In genomic region chr1:183024352-183025337, GRCh38 we compare ENCODE assay signal across 8 cellular contexts. TPM values are rescaled to one million over a fixed set of nuclear protein-coding genes. Genes with fewer than 3 reads are reported as not detected.
A peak's percentile ranks its signal among the peaks of the same experiment; 100 is the strongest.
DNase-seq lines count a peak whose midpoint lies in the region; ATAC-seq, FAIRE-seq and TF ChIP-seq lines count a peak whose summit lies in the region.

No MANE protein-coding gene starts in this region.

- H3K4me3 ChIP-seq in RWPE2 (ENCODE audit: severe bottlenecking) (peak overlapping the region; percentile 87), fibroblast of lung (replicated peaks in 1 of 4; ENCODE audit: control extremely low read depth in 1 of 4, insufficient read depth in 1 of 4, low read depth in 3 of 4, low read length in 4 of 4) (peak overlapping the region; percentile 74 to 93 (median 87))

- no peak for FAIRE-seq in urothelium cell line (lab: Jason Lieb, UNC)

- ATAC-seq in RWPE2 (ENCODE audit: low read depth): no peak
- no peak for ATAC-seq in HG02763 (IDR thresholded peaks at IDR 0.05; ENCODE audit: unreplicated experiment)

- H3K4me1 ChIP-seq in RWPE2 (ENCODE audit: insufficient read depth, poor library complexity, severe bottlenecking): peaks cover 44% of the 10 kb centered on the region
- peaks cover 16% of the 10 kb centered on the region for H3K4me1 ChIP-seq in fibroblast of lung (ENCODE audit: control insufficient read depth, extremely low read depth, insufficient read depth, low read length)

- H3K9me3 ChIP-seq in RWPE2 (ENCODE audit: severe bottlenecking) (no peaks in the 10 kb centered on the region), fibroblast of lung (ENCODE audit: control insufficient read depth, insufficient read depth, low read depth, low read length) (no peaks in the 10 kb centered on the region)

- H3K27me3 ChIP-seq in RWPE2 (ENCODE audit: insufficient read depth, poor library complexity, severe bottlenecking) (no peaks in the 10 kb centered on the region), fibroblast of lung (ENCODE audit: control insufficient read depth, insufficient read depth, low read length) (no peaks in the 10 kb centered on the region)

- H3K27ac ChIP-seq in RWPE2 (ENCODE audit: poor library complexity, severe bottlenecking) (peak overlapping the region; percentile 99), fibroblast of lung (ENCODE audit: insufficient read depth, low read length) (peak overlapping the region; percentile 76)

- no peak overlapping the region for H2AFZ ChIP-seq in fibroblast of lung (ENCODE audit: low read length)

- TF ChIP-seq CTCF in RWPE2 (IDR thresholded peaks at IDR 0.05; ENCODE audit: poor library complexity, severe bottlenecking) (no peak), fibroblast of lung (conservative IDR thresholded peaks at IDR 0.05 in 1 of 2, IDR thresholded peaks at IDR 0.05 in 1 of 2; ENCODE audit: low read depth in 1 of 2, low read length in 2 of 2) (no peak)

- peaks cover 64% of the 10 kb centered on the region for H3K79me2 ChIP-seq in fibroblast of lung (ENCODE audit: control insufficient read depth, insufficient read depth, low read length)

- H4K20me1 ChIP-seq in fibroblast of lung (ENCODE audit: control insufficient read depth, extremely low read depth, insufficient read depth, low read length): peaks cover 2% of the 10 kb centered on the region

- H3K36me3 ChIP-seq in RWPE2 (ENCODE audit: low read depth) (peaks cover 37% of the 10 kb centered on the region), fibroblast of lung (ENCODE audit: control insufficient read depth, insufficient read depth, low read length) (no peaks in the 10 kb centered on the region)

- peak; percentile 61 for DNase-seq in SIG-M5 treated with dmso at 0.1 percent for 504 hours (lab: John Stamatoyannopoulos, UW; ENCODE audit: unreplicated experiment)
- no peak for DNase-seq in SIG-M5 (lab: John Stamatoyannopoulos, UW)
- DNase-seq in RWPE2 (ENCODE audit: low spot score): no peak
- peak in 1 of 2 donors; percentile 41 for DNase-seq in fibroblast of lung (ENCODE audit: low read depth in 2 of 2)
- peak; percentile 45 for DNase-seq in retina
- DNase-seq in urothelium cell line (ENCODE audit: low spot score): no peak
- DNase-seq in NK-92 treated with Interleukin-12 subunit alpha and Interleukin-12 subunit beta, amount 100 ng/mL, for 24 hours (lab: John Stamatoyannopoulos, UW): no peak

- H3K9ac ChIP-seq in fibroblast of lung (ENCODE audit: insufficient read depth, low read length): peak overlapping the region; percentile 91

- peak overlapping the region; percentile 69 for H3K4me2 ChIP-seq in fibroblast of lung (ENCODE audit: extremely low read depth, insufficient read depth, low read length)

RNA-seq across cellular contexts. Expression of gene LAMC1, which starts 1.4 kb away (rescaled TPM):
- total RNA-seq in fibroblast of lung: 408 and 477 TPM in 2 replicates
- 270 and 604 TPM in 2 replicates for polyA plus RNA-seq in fibroblast of lung
- polyA plus RNA-seq in fibroblast of lung (2012): 171 and 508 TPM in 2 replicates
- polyA minus RNA-seq in fibroblast of lung (ENCODE audit: low replicate concordance): 458 and 626 TPM in 2 replicates

Comparison
In these comparisons a context has a peak if more than half of its experiments do, and no peak if none do; other contexts are left out.
1. DNase-seq: peak in SIG-M5 treated with dmso at 0.1 percent for 504 hours (single experiment) and retina (single experiment); none in SIG-M5 (single experiment), RWPE2 (single experiment), urothelium cell line (single experiment) and NK-92 treated with Interleukin-12 subunit alpha and Interleukin-12 subunit beta, amount 100 ng/mL, for 24 hours (single experiment).